39 cellular contexts compared by ENCODE assay signal in genomic region chr12:57708296-57708695, GRCh38.
"Had no signal": no experiment of that assay in that cellular context is flagged by ENCODE, and none has a peak within 500 bp of the region (broad histone marks: within the 10 kb centered on the region; RNA-seq: fewer than 3 reads in every experiment).

No MANE protein-coding gene starts in this region.

- H3K27me3 Mint-ChIP-seq: activated naive CD4-positive, alpha-beta T cell treated with anti-CD3 and anti-CD28 coated beads, Interleukin-2, amount 10 ng/mL, durations not matched to agents 7 days and 5 days; activated naive CD4-positive, alpha-beta T cell treated with anti-CD3 and anti-CD28 coated beads, Interleukin-2, amount 50 U/mL, for 24 hours; activated naive CD8-positive, alpha-beta T cell; activated naive CD8-positive, alpha-beta T cell treated with anti-CD3 and anti-CD28 coated beads for 36 hours; activated naive CD8-positive, alpha-beta T cell treated with anti-CD3 and anti-CD28 coated beads, Interleukin-2, amount 10 ng/mL, durations not matched to agents 7 days and 5 days; activated naive CD8-positive, alpha-beta T cell treated with anti-CD3 and anti-CD28 coated beads, Interleukin-2, amount 50 U/mL, for 24 hours; activated T-cell treated with anti-CD3 and anti-CD28 coated beads, Interleukin-2, amount 50 U/mL, for 24 hours; activated T-helper 17 cell treated with anti-CD3 and anti-CD28 coated beads, Interleukin-2, amount 50 U/mL, for 72 hours; brain; central memory CD8-positive, alpha-beta T cell had no signal

- DNase-seq: activated effector memory CD4-positive, alpha-beta T cell treated with anti-CD3 and anti-CD28 coated beads, Interleukin-2, amount 50 U/mL, for 16 hours; activated effector memory CD4-positive, alpha-beta T cell treated with Interleukin-2 at 50 U/mL for 16 hours; activated gamma-delta T cell; activated gamma-delta T cell treated with Interleukin-2 at 50 U/mL for 16 hours; activated naive CD4-positive, alpha-beta T cell; activated naive CD4-positive, alpha-beta T cell treated with anti-CD3 and anti-CD28 coated beads for 36 hours; activated naive CD4-positive, alpha-beta T cell treated with anti-CD3 and anti-CD28 coated beads, Interleukin-2, amount 10 ng/mL, durations not matched to agents 7 days and 5 days; activated naive CD4-positive, alpha-beta T cell treated with anti-CD3 and anti-CD28 coated beads, Interleukin-2, amount 50 U/mL, for 16 hours; activated naive CD4-positive, alpha-beta T cell treated with Interleukin-2 at 50 U/mL for 16 hours; activated naive CD8-positive, alpha-beta T cell treated with anti-CD3 and anti-CD28 coated beads for 36 hours; activated naive CD8-positive, alpha-beta T cell treated with anti-CD3 and anti-CD28 coated beads, Interleukin-2, amount 10 ng/mL, durations not matched to agents 7 days and 5 days; activated naive CD8-positive, alpha-beta T cell treated with anti-CD3 and anti-CD28 coated beads, Interleukin-2, amount 50 U/mL, for 24 hours; activated T-cell treated with anti-CD3 and anti-CD28 coated beads, Interleukin-2, amount 50 U/mL, for 24 hours; activated T-cell treated with anti-CD3 and anti-CD28 coated beads, Interleukin-2, amount 50 U/mL, for 4 hours; activated T-cell treated with anti-CD3 and anti-CD28 coated beads, Interleukin-2, amount 50 U/mL, for 48 hours; activated T-cell treated with anti-CD3 and anti-CD28 coated beads, Interleukin-2, amount 50 U/mL, for 72 hours; adrenal gland; amniotic stem cell; amygdala; anterior cingulate cortex; aorta; body of pancreas; brain microvascular endothelial cell; caudate nucleus; central memory CD4-positive, alpha-beta T cell; cerebellar nuclear complex had no signal

- H3K27ac Mint-ChIP-seq: activated naive CD4-positive, alpha-beta T cell treated with anti-CD3 and anti-CD28 coated beads for 36 hours; activated naive CD4-positive, alpha-beta T cell treated with anti-CD3 and anti-CD28 coated beads, Interleukin-2, amount 10 ng/mL, durations not matched to agents 7 days and 5 days; activated naive CD4-positive, alpha-beta T cell treated with anti-CD3 and anti-CD28 coated beads, Interleukin-2, amount 50 U/mL, for 72 hours; activated naive CD8-positive, alpha-beta T cell; activated naive CD8-positive, alpha-beta T cell treated with anti-CD3 and anti-CD28 coated beads for 36 hours; activated naive CD8-positive, alpha-beta T cell treated with anti-CD3 and anti-CD28 coated beads, Interleukin-2, amount 10 ng/mL, durations not matched to agents 7 days and 5 days; activated naive CD8-positive, alpha-beta T cell treated with anti-CD3 and anti-CD28 coated beads, Interleukin-2, amount 50 U/mL, for 24 hours; activated T-cell treated with anti-CD3 and anti-CD28 coated beads, Interleukin-2, amount 50 U/mL, for 72 hours; activated T-helper 1 cell treated with anti-CD3 and anti-CD28 coated beads, Interleukin-12 subunit alpha, Interleukin-12 subunit beta, Interleukin-2, Interleukin-4 antibody, amounts not matched to agents 30 ng/mL and 10 ng/mL and 1 ng/mL, durations not matched to agents 14 hours and 24 hours and 36 hours; activated T-helper 17 cell treated with anti-CD3 and anti-CD28 coated beads, Interleukin-2, amount 50 U/mL, for 72 hours; activated T-helper 2 cell treated with anti-CD3 and anti-CD28 coated beads, Interferon-gamma antibody, Interleukin-2, Interleukin-4, amounts not matched to agents 10 μg/mL and 5 μg/mL and 100 μg/mL, durations not matched to agents 14 hours and 24 hours and 36 hours; brain had no signal

- H3K4me1 ChIP-seq: adrenal gland, ascending aorta, body of pancreas, breast epithelium had no signal

- H3K4me3 Mint-ChIP-seq: activated naive CD4-positive, alpha-beta T cell treated with anti-CD3 and anti-CD28 coated beads for 36 hours; activated naive CD4-positive, alpha-beta T cell treated with anti-CD3 and anti-CD28 coated beads, Interleukin-2, amount 10 ng/mL, durations not matched to agents 7 days and 5 days; activated naive CD4-positive, alpha-beta T cell treated with anti-CD3 and anti-CD28 coated beads, Interleukin-2, amount 50 U/mL, for 24 hours; activated naive CD8-positive, alpha-beta T cell; activated naive CD8-positive, alpha-beta T cell treated with anti-CD3 and anti-CD28 coated beads for 36 hours; activated naive CD8-positive, alpha-beta T cell treated with anti-CD3 and anti-CD28 coated beads, Interleukin-2, amount 10 ng/mL, durations not matched to agents 7 days and 5 days; activated naive CD8-positive, alpha-beta T cell treated with anti-CD3 and anti-CD28 coated beads, Interleukin-2, amount 50 U/mL, for 24 hours; activated T-cell treated with anti-CD3 and anti-CD28 coated beads, Interleukin-2, amount 50 U/mL, for 24 hours; activated T-cell treated with anti-CD3 and anti-CD28 coated beads, Interleukin-2, amount 50 U/mL, for 4 hours; activated T-cell treated with anti-CD3 and anti-CD28 coated beads, Interleukin-2, amount 50 U/mL, for 72 hours; activated T-helper 1 cell treated with anti-CD3 and anti-CD28 coated beads, Interleukin-12 subunit alpha, Interleukin-12 subunit beta, Interleukin-2, Interleukin-4 antibody, amounts not matched to agents 30 ng/mL and 10 ng/mL and 1 ng/mL, durations not matched to agents 14 hours and 24 hours and 36 hours; activated T-helper 17 cell treated with anti-CD3 and anti-CD28 coated beads, Interleukin-2, amount 50 U/mL, for 72 hours; brain; central memory CD8-positive, alpha-beta T cell had no signal

- H3K27ac ChIP-seq: adrenal gland, ascending aorta, body of pancreas, brain microvascular endothelial cell, breast epithelium, cardiac muscle cell had no signal

- H3K9me3 ChIP-seq: adrenal gland, body of pancreas had no signal

- FAIRE-seq: astrocyte, bronchial epithelial cell had no signal

- H3K36me3 ChIP-seq: breast epithelium, cardiac muscle cell had no signal

- H3K27me3 ChIP-seq: adrenal gland, ascending aorta, body of pancreas, brain microvascular endothelial cell, breast epithelium, cardiac muscle cell had no signal

- H3K9me3 Mint-ChIP-seq: activated naive CD4-positive, alpha-beta T cell treated with anti-CD3 and anti-CD28 coated beads, Interleukin-2, amount 50 U/mL, for 24 hours; activated naive CD4-positive, alpha-beta T cell treated with anti-CD3 and anti-CD28 coated beads, Interleukin-2, amount 50 U/mL, for 72 hours; activated T-cell treated with anti-CD3 and anti-CD28 coated beads, Interleukin-2, amount 50 U/mL, for 72 hours; activated T-helper 17 cell treated with anti-CD3 and anti-CD28 coated beads, Interleukin-2, amount 50 U/mL, for 72 hours; central memory CD8-positive, alpha-beta T cell had no signal

- ATAC-seq: activated naive CD4-positive, alpha-beta T cell treated with anti-CD3 and anti-CD28 coated beads, Interleukin-2, amount 50 U/mL, for 72 hours; activated naive CD8-positive, alpha-beta T cell treated with anti-CD3 and anti-CD28 coated beads, Interleukin-2, amount 50 U/mL, for 24 hours; activated T-cell treated with anti-CD3 and anti-CD28 coated beads, Interleukin-2, amount 50 U/mL, for 4 hours; activated T-cell treated with anti-CD3 and anti-CD28 coated beads, Interleukin-2, amount 50 U/mL, for 72 hours; activated T-helper 17 cell treated with anti-CD3 and anti-CD28 coated beads, Interleukin-2, amount 50 U/mL, for 72 hours; body of pancreas had no signal

- H3K4me3 ChIP-seq: adrenal gland, ascending aorta, body of pancreas, breast epithelium, cardiac muscle cell had no signal

- H3K4me1 Mint-ChIP-seq: activated naive CD8-positive, alpha-beta T cell treated with anti-CD3 and anti-CD28 coated beads, Interleukin-2, amount 50 U/mL, for 24 hours; activated T-helper 17 cell treated with anti-CD3 and anti-CD28 coated beads, Interleukin-2, amount 50 U/mL, for 72 hours; brain had no signal
